15 cellular contexts compared by ENCODE assay signal in genomic region chr5:53114988-53115387, GRCh38. TPM values are rescaled to one million over a fixed set of nuclear protein-coding genes. Genes with fewer than 3 reads are reported as not detected.
DNase-seq lines count a peak whose midpoint lies in the region; ATAC-seq and TF ChIP-seq lines count a peak whose summit lies in the region.
"Had no signal": no experiment of that assay in that cellular context is flagged by ENCODE, and none has a peak within 500 bp of the region (broad histone marks: within the 10 kb centered on the region; RNA-seq: fewer than 3 reads in every experiment).

No MANE protein-coding gene starts in this region.

- no peaks in the 10 kb centered on the region for H3K9me3 Mint-ChIP-seq in activated naive CD4-positive, alpha-beta T cell treated with anti-CD3 and anti-CD28 coated beads, Interleukin-2, amount 50 U/mL, for 72 hours
- H3K9me3 Mint-ChIP-seq: activated T-helper 2 cell treated with anti-CD3 and anti-CD28 coated beads, Interferon-gamma antibody, Interleukin-2, Interleukin-4, amounts not matched to agents 10 μg/mL and 5 μg/mL and 100 μg/mL, durations not matched to agents 14 hours and 24 hours and 36 hours; dendritic cell treated with granulocyte-macrophage colony-stimulating factor and Interleukin-4, amounts not matched to agents 40 ng/mL and 50 ng/mL, for 4 days had no signal

- H3K27me3 ChIP-seq in BE2C (peaks cover 9% of the 10 kb centered on the region), KMS-11 (ENCODE audit: insufficient read depth, low read depth) (no peaks in the 10 kb centered on the region)
- H3K27me3 ChIP-seq: upper lobe of left lung had no signal

- no peaks in the 10 kb centered on the region; the same call in 1 of the 2 replicates for H3K9me3 ChIP-seq in BE2C
- H3K9me3 ChIP-seq: upper lobe of left lung had no signal

- peak; percentile 36; the same call in 1 of the 2 replicates for TF ChIP-seq CTCF in BE2C (IDR thresholded peaks at IDR 0.05; ENCODE audit: low read depth, low read length)
- peak; percentile 40; the same call in 1 of the 2 replicates for TF ChIP-seq CTCF in KMS-11 (conservative IDR thresholded peaks at IDR 0.05; ENCODE audit: low read depth, low read length)

- no peaks in the 10 kb centered on the region for H4K20me1 ChIP-seq in KMS-11 (ENCODE audit: insufficient read depth)

- H3K9ac ChIP-seq in KMS-11: no peak overlapping the region

- H3K36me3 ChIP-seq in BE2C: no peaks in the 10 kb centered on the region
- H3K36me3 ChIP-seq in KMS-11 (ENCODE audit: insufficient read depth): no peaks in the 10 kb centered on the region
- H3K36me3 ChIP-seq: upper lobe of left lung had no signal

- H3K27ac Mint-ChIP-seq in activated naive CD4-positive, alpha-beta T cell treated with anti-CD3 and anti-CD28 coated beads, Interleukin-2, amount 50 U/mL, for 72 hours: no peak overlapping the region
- H3K27ac Mint-ChIP-seq: activated T-helper 2 cell treated with anti-CD3 and anti-CD28 coated beads, Interferon-gamma antibody, Interleukin-2, Interleukin-4, amounts not matched to agents 10 μg/mL and 5 μg/mL and 100 μg/mL, durations not matched to agents 14 hours and 24 hours and 36 hours; dendritic cell treated with granulocyte-macrophage colony-stimulating factor and Interleukin-4, amounts not matched to agents 40 ng/mL and 50 ng/mL, for 4 days had no signal

- ATAC-seq in activated naive CD4-positive, alpha-beta T cell treated with anti-CD3 and anti-CD28 coated beads, Interleukin-2, amount 50 U/mL, for 72 hours: no peak

- peaks cover 0 to 11% of the 10 kb centered on the region in 2 donors for H3K36me3 Mint-ChIP-seq in activated naive CD4-positive, alpha-beta T cell treated with anti-CD3 and anti-CD28 coated beads, Interleukin-2, amount 50 U/mL, for 72 hours

- H2AFZ ChIP-seq in KMS-11 (ENCODE audit: low read depth): no peak overlapping the region

- no peak overlapping the region for H3K4me2 ChIP-seq in KMS-11

- no peak overlapping the region for H3K27ac ChIP-seq in KMS-11
- H3K27ac ChIP-seq: upper lobe of left lung had no signal

- DNase-seq in BE2C (no peak), amniotic epithelial cell (ENCODE audit: low read depth) (peak; percentile 34), kidney glomerular epithelial cell (lab: John Stamatoyannopoulos, UW) (peak; percentile 17), NCI-H1930 (lab: John Stamatoyannopoulos, UW) (no peak), NOMO-1 treated with DMSO at 0.1 percent for 48 hours (lab: John Stamatoyannopoulos, UW; ENCODE audit: unreplicated experiment) (no peak), NCI-H2171 treated with DMSO at 0.1 percent for 48 hours (lab: John Stamatoyannopoulos, UW) (no peak)
- DNase-seq in activated naive CD4-positive, alpha-beta T cell treated with anti-CD3 and anti-CD28 coated beads, Interleukin-2, amount 50 U/mL, for 72 hours (ENCODE audit: low spot score in 2 of 2): no peak
- DNase-seq: activated CD4-positive, alpha-beta T cell treated with anti-CD3 and anti-CD28 coated beads for 48 hours; DMS153; hypothalamus; SHP77; upper lobe of left lung had no signal

- H3K4me1 ChIP-seq in BE2C (no peaks in the 10 kb centered on the region; the same call in 1 of the 2 replicates), KMS-11 (ENCODE audit: low read depth, poor library complexity, severe bottlenecking) (peaks cover 7% of the 10 kb centered on the region)

- no peak overlapping the region for H3K4me3 ChIP-seq in BE2C (ENCODE audit: low read depth, low read length)
- no peak overlapping the region for H3K4me3 ChIP-seq in KMS-11 (IDR thresholded peaks at IDR 0.05; ENCODE audit: insufficient read depth, low read depth, low read length)
- H3K4me3 ChIP-seq: upper lobe of left lung had no signal

- H3K79me2 ChIP-seq in KMS-11 (ENCODE audit: insufficient read depth, low read depth): no peaks in the 10 kb centered on the region

RNA-seq across cellular contexts. Expression of gene MOCS2, which starts 5.4 kb away (rescaled TPM):
- polyA plus RNA-seq in BE2C (2012; ENCODE audit: insufficient read depth, insufficient read length, low read depth): 14.9 TPM
- 10 to 100 TPM; 18.7 to 29.2 TPM for total RNA-seq in activated naive CD4-positive, alpha-beta T cell treated with anti-CD3 and anti-CD28 coated beads, Interleukin-2, amount 50 U/mL, for 72 hours

Comparison
In these comparisons a context has a peak if more than half of its experiments do, and no peak if none do; other contexts are left out.
1. DNase-seq: peak in amniotic epithelial cell (single experiment) and kidney glomerular epithelial cell (single experiment); none in BE2C (single experiment), activated naive CD4-positive, alpha-beta T cell treated with anti-CD3 and anti-CD28 coated beads, Interleukin-2, amount 50 U/mL, for 72 hours (0 of 2), NCI-H1930 (0 of 2), NOMO-1 treated with DMSO at 0.1 percent for 48 hours (single experiment) and NCI-H2171 treated with DMSO at 0.1 percent for 48 hours (single experiment).